ENCODE assay signal across 1 cellular context in the genomic region with DNA sequence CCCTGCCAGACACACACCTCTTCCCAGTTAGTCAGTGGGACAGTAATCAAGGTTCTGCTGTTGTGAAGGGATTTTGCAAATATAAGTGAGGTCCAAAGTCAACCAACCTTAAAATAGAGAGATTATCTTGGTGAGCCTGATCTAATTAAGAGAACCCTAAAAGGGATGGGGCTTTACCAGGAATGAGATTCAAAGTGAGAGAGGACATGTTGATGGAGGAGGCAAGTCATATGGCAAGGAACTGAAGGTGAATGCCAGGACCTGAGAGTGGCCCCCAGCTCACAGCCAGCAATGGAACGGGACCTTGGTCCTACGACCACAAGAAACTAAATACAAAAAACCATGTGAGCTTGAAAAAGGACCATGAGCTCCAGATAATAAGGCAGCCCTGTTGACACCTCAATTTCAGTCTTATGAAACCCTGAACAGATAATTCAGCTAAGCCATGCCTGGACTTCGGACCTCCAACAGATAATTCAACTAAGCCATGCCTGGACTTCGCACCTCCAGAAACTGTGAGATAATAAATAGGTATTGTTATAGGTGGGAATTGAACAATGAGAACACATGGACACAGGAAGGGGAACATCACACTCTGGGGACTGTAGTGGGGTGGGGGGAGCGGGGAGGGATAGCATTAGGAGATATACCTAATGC.
TF ChIP-seq lines count a peak whose summit lies in the region.

No MANE protein-coding gene starts in this region.

TF ChIP-seq in HepG2, 621 proteins besides CTCF, POLR2A, EP300 and RAD21 (continued from another document and continues in another):
- TF ChIP-seq, protein P1, sequence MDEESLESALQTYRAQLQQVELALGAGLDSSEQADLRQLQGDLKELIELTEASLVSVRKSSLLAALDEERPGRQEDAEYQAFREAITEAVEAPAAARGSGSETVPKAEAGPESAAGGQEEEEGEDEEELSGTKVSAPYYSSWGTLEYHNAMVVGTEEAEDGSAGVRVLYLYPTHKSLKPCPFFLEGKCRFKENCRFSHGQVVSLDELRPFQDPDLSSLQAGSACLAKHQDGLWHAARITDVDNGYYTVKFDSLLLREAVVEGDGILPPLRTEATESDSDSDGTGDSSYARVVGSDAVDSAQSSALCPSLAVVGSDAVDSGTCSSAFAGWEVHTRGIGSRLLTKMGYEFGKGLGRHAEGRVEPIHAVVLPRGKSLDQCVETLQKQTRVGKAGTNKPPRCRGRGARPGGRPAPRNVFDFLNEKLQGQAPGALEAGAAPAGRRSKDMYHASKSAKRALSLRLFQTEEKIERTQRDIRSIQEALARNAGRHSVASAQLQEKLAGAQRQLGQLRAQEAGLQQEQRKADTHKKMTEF (CRISPR knock-in tag; IDR thresholded peaks at IDR 0.05) = peak; percentile 26; the same call in 1 of the 2 replicates
- TF ChIP-seq POGZ (CRISPR knock-in tag; IDR thresholded peaks at IDR 0.05) = peak; percentile 62
- TF ChIP-seq, protein P2, sequence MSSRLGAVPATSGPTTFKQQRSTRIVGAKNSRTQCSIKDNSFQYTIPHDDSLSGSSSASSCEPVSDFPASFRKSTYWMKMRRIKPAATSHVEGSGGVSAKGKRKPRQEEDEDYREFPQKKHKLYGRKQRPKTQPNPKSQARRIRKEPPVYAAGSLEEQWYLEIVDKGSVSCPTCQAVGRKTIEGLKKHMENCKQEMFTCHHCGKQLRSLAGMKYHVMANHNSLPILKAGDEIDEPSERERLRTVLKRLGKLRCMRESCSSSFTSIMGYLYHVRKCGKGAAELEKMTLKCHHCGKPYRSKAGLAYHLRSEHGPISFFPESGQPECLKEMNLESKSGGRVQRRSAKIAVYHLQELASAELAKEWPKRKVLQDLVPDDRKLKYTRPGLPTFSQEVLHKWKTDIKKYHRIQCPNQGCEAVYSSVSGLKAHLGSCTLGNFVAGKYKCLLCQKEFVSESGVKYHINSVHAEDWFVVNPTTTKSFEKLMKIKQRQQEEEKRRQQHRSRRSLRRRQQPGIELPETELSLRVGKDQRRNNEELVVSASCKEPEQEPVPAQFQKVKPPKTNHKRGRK (CRISPR knock-in tag; IDR thresholded peaks at IDR 0.05) = no peak
- TF ChIP-seq SOX6 (IDR thresholded peaks at IDR 0.05) = no peak
- TF ChIP-seq SOX6 (CRISPR knock-in tag; IDR thresholded peaks at IDR 0.05) = peak; percentile 96
- TF ChIP-seq MEIS1 (CRISPR knock-in tag; IDR thresholded peaks at IDR 0.05; ENCODE audit: borderline replicate concordance) = no peak
- no peak for TF ChIP-seq CENPX (CRISPR knock-in tag; IDR thresholded peaks at IDR 0.05)
- TF ChIP-seq FOXA3 (CRISPR knock-in tag; IDR thresholded peaks at IDR 0.05) = peak; percentile 42; the same call in 1 of the 2 replicates
- TF ChIP-seq TEAD3 (CRISPR knock-in tag; optimal IDR thresholded peaks at IDR 0.05; ENCODE audit: borderline replicate concordance) = peak; percentile 5
- 0 out of 2 replicates have a peak, but pooled peaks have one; percentile 38 for TF ChIP-seq RARA (CRISPR knock-in tag; IDR thresholded peaks at IDR 0.05)
- TF ChIP-seq, protein P3, sequence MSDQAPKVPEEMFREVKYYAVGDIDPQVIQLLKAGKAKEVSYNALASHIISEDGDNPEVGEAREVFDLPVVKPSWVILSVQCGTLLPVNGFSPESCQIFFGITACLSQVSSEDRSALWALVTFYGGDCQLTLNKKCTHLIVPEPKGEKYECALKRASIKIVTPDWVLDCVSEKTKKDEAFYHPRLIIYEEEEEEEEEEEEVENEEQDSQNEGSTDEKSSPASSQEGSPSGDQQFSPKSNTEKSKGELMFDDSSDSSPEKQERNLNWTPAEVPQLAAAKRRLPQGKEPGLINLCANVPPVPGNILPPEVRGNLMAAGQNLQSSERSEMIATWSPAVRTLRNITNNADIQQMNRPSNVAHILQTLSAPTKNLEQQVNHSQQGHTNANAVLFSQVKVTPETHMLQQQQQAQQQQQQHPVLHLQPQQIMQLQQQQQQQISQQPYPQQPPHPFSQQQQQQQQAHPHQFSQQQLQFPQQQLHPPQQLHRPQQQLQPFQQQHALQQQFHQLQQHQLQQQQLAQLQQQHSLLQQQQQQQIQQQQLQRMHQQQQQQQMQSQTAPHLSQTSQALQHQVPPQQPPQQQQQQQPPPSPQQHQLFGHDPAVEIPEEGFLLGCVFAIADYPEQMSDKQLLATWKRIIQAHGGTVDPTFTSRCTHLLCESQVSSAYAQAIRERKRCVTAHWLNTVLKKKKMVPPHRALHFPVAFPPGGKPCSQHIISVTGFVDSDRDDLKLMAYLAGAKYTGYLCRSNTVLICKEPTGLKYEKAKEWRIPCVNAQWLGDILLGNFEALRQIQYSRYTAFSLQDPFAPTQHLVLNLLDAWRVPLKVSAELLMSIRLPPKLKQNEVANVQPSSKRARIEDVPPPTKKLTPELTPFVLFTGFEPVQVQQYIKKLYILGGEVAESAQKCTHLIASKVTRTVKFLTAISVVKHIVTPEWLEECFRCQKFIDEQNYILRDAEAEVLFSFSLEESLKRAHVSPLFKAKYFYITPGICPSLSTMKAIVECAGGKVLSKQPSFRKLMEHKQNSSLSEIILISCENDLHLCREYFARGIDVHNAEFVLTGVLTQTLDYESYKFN (CRISPR knock-in tag; conservative IDR thresholded peaks at IDR 0.05) = peak; percentile 70
- TF ChIP-seq LCORL (IDR thresholded peaks at IDR 0.05) = no peak
- TF ChIP-seq LCORL (CRISPR knock-in tag; IDR thresholded peaks at IDR 0.05) = peak; percentile 55; the same call in 1 of the 2 replicates
- peak; percentile 82 for TF ChIP-seq HNF4G (IDR thresholded peaks at IDR 0.05; ENCODE audit: borderline replicate concordance, low read depth, low read length)
- TF ChIP-seq HNF4G (CRISPR knock-in tag; IDR thresholded peaks at IDR 0.05; ENCODE audit: borderline replicate concordance, low read depth) = peak; percentile 57; the same call in 1 of the 2 replicates
- no peak for TF ChIP-seq HNRNPL (IDR thresholded peaks at IDR 0.05; ENCODE audit: low read depth, low read length)
- peak; percentile 81 for TF ChIP-seq MIXL1 (CRISPR knock-in tag; IDR thresholded peaks at IDR 0.05)
- no peak for TF ChIP-seq SMARCC2 (IDR thresholded peaks at IDR 0.05)
- TF ChIP-seq, protein P4, sequence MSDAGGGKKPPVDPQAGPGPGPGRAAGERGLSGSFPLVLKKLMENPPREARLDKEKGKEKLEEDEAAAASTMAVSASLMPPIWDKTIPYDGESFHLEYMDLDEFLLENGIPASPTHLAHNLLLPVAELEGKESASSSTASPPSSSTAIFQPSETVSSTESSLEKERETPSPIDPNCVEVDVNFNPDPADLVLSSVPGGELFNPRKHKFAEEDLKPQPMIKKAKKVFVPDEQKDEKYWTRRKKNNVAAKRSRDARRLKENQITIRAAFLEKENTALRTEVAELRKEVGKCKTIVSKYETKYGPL (CRISPR knock-in tag; IDR thresholded peaks at IDR 0.05) = no peak
- TF ChIP-seq, protein P5, sequence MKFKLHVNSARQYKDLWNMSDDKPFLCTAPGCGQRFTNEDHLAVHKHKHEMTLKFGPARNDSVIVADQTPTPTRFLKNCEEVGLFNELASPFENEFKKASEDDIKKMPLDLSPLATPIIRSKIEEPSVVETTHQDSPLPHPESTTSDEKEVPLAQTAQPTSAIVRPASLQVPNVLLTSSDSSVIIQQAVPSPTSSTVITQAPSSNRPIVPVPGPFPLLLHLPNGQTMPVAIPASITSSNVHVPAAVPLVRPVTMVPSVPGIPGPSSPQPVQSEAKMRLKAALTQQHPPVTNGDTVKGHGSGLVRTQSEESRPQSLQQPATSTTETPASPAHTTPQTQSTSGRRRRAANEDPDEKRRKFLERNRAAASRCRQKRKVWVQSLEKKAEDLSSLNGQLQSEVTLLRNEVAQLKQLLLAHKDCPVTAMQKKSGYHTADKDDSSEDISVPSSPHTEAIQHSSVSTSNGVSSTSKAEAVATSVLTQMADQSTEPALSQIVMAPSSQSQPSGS (CRISPR knock-in tag; IDR thresholded peaks at IDR 0.05) = 0 out of 2 replicates have a peak, but pooled peaks have one; percentile 13
- peak; percentile 12; the same call in 1 of the 2 replicates for TF ChIP-seq HDAC2 (CRISPR knock-in tag; IDR thresholded peaks at IDR 0.05)
- no peak for TF ChIP-seq MLLT10 (CRISPR knock-in tag; IDR thresholded peaks at IDR 0.05)
- TF ChIP-seq FOSL2 (CRISPR knock-in tag; IDR thresholded peaks at IDR 0.05) = 0 out of 2 replicates have a peak, but pooled peaks have one; percentile 18
- TF ChIP-seq HOXA3 (CRISPR knock-in tag; IDR thresholded peaks at IDR 0.05) = 0 out of 2 replicates have a peak, but pooled peaks have one; percentile 13
- TF ChIP-seq, protein P6, sequence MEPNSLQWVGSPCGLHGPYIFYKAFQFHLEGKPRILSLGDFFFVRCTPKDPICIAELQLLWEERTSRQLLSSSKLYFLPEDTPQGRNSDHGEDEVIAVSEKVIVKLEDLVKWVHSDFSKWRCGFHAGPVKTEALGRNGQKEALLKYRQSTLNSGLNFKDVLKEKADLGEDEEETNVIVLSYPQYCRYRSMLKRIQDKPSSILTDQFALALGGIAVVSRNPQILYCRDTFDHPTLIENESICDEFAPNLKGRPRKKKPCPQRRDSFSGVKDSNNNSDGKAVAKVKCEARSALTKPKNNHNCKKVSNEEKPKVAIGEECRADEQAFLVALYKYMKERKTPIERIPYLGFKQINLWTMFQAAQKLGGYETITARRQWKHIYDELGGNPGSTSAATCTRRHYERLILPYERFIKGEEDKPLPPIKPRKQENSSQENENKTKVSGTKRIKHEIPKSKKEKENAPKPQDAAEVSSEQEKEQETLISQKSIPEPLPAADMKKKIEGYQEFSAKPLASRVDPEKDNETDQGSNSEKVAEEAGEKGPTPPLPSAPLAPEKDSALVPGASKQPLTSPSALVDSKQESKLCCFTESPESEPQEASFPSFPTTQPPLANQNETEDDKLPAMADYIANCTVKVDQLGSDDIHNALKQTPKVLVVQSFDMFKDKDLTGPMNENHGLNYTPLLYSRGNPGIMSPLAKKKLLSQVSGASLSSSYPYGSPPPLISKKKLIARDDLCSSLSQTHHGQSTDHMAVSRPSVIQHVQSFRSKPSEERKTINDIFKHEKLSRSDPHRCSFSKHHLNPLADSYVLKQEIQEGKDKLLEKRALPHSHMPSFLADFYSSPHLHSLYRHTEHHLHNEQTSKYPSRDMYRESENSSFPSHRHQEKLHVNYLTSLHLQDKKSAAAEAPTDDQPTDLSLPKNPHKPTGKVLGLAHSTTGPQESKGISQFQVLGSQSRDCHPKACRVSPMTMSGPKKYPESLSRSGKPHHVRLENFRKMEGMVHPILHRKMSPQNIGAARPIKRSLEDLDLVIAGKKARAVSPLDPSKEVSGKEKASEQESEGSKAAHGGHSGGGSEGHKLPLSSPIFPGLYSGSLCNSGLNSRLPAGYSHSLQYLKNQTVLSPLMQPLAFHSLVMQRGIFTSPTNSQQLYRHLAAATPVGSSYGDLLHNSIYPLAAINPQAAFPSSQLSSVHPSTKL (CRISPR knock-in tag; IDR thresholded peaks at IDR 0.05) = peak; percentile 88
- TF ChIP-seq, protein P7, sequence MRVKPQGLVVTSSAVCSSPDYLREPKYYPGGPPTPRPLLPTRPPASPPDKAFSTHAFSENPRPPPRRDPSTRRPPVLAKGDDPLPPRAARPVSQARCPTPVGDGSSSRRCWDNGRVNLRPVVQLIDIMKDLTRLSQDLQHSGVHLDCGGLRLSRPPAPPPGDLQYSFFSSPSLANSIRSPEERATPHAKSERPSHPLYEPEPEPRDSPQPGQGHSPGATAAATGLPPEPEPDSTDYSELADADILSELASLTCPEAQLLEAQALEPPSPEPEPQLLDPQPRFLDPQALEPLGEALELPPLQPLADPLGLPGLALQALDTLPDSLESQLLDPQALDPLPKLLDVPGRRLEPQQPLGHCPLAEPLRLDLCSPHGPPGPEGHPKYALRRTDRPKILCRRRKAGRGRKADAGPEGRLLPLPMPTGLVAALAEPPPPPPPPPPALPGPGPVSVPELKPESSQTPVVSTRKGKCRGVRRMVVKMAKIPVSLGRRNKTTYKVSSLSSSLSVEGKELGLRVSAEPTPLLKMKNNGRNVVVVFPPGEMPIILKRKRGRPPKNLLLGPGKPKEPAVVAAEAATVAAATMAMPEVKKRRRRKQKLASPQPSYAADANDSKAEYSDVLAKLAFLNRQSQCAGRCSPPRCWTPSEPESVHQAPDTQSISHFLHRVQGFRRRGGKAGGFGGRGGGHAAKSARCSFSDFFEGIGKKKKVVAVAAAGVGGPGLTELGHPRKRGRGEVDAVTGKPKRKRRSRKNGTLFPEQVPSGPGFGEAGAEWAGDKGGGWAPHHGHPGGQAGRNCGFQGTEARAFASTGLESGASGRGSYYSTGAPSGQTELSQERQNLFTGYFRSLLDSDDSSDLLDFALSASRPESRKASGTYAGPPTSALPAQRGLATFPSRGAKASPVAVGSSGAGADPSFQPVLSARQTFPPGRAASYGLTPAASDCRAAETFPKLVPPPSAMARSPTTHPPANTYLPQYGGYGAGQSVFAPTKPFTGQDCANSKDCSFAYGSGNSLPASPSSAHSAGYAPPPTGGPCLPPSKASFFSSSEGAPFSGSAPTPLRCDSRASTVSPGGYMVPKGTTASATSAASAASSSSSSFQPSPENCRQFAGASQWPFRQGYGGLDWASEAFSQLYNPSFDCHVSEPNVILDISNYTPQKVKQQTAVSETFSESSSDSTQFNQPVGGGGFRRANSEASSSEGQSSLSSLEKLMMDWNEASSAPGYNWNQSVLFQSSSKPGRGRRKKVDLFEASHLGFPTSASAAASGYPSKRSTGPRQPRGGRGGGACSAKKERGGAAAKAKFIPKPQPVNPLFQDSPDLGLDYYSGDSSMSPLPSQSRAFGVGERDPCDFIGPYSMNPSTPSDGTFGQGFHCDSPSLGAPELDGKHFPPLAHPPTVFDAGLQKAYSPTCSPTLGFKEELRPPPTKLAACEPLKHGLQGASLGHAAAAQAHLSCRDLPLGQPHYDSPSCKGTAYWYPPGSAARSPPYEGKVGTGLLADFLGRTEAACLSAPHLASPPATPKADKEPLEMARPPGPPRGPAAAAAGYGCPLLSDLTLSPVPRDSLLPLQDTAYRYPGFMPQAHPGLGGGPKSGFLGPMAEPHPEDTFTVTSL (CRISPR knock-in tag; IDR thresholded peaks at IDR 0.05; ENCODE audit: borderline replicate concordance) = peak; percentile 67; the same call in 1 of the 2 replicates
- TF ChIP-seq FOXO1 (CRISPR knock-in tag; IDR thresholded peaks at IDR 0.05) = peak; percentile 71
- peak; percentile 68 for TF ChIP-seq GATAD2A (CRISPR knock-in tag; IDR thresholded peaks at IDR 0.05)
- TF ChIP-seq, protein P8, sequence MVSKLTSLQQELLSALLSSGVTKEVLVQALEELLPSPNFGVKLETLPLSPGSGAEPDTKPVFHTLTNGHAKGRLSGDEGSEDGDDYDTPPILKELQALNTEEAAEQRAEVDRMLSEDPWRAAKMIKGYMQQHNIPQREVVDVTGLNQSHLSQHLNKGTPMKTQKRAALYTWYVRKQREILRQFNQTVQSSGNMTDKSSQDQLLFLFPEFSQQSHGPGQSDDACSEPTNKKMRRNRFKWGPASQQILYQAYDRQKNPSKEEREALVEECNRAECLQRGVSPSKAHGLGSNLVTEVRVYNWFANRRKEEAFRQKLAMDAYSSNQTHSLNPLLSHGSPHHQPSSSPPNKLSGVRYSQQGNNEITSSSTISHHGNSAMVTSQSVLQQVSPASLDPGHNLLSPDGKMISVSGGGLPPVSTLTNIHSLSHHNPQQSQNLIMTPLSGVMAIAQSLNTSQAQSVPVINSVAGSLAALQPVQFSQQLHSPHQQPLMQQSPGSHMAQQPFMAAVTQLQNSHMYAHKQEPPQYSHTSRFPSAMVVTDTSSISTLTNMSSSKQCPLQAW (CRISPR knock-in tag; IDR thresholded peaks at IDR 0.05) = 0 out of 2 replicates have a peak, but pooled peaks have one; percentile 22
- TF ChIP-seq ZMAT3 (CRISPR knock-in tag; conservative IDR thresholded peaks at IDR 0.05) = 0 out of 2 replicates have a peak, but pooled peaks have one; percentile 37
